ENCODE assay signal across 2 cellular contexts in genomic region chr13:49225358-49226042, GRCh38.
A peak's percentile ranks its signal among the peaks of the same experiment; 100 is the strongest.
TF ChIP-seq lines count a peak whose summit lies in the region.

No MANE protein-coding gene starts in this region.

TF ChIP-seq in IMR-90, 13 proteins besides CTCF, POLR2A, EP300 and RAD21:
- TF ChIP-seq CEBPB (IDR thresholded peaks at IDR 0.05; ENCODE audit: low read depth, low read length) (peak; percentile 85), NFE2L2 (IDR thresholded peaks at IDR 0.05; ENCODE audit: low read depth, low read length) (no peak), FOS (IDR thresholded peaks at IDR 0.05; ENCODE audit: low read depth, low read length) (no peak)

TF ChIP-seq in K562, 482 proteins besides CTCF, POLR2A, EP300 and RAD21:
- TF ChIP-seq XRCC3 (IDR thresholded peaks at IDR 0.05) (no peak), EGR1 (conservative IDR thresholded peaks at IDR 0.05) (no peak), POLR2G (IDR thresholded peaks at IDR 0.05; ENCODE audit: low read depth, low read length) (no peak), GTF3C2 (IDR thresholded peaks at IDR 0.05; ENCODE audit: borderline replicate concordance, extremely low read depth, insufficient read length) (no peak), ZNF133 (CRISPR knock-in tag; IDR thresholded peaks at IDR 0.05) (no peak), CEBPB (tag; IDR thresholded peaks at IDR 0.05) (peak; percentile 87), MED1 (CRISPR knock-in tag; IDR thresholded peaks at IDR 0.05; ENCODE audit: borderline replicate concordance) (no peak), KDM2B (CRISPR knock-in tag; IDR thresholded peaks at IDR 0.05) (no peak), PHF8 (IDR thresholded peaks at IDR 0.05; ENCODE audit: borderline replicate concordance, low read length) (no peak), EZH2 (IDR thresholded peaks at IDR 0.05; ENCODE audit: borderline replicate concordance, low read depth, low read length) (no peak), TAL1 (IDR thresholded peaks at IDR 0.05) (no peak), ETV1 (tag; conservative IDR thresholded peaks at IDR 0.05; ENCODE audit: low read depth) (no peak), ZC3H11A (IDR thresholded peaks at IDR 0.05; ENCODE audit: low read depth, low read length) (no peak), ZNF212 (CRISPR knock-in tag; IDR thresholded peaks at IDR 0.05) (no peak), CEBPG (CRISPR knock-in tag; IDR thresholded peaks at IDR 0.05) (no peak), CEBPG (tag; conservative IDR thresholded peaks at IDR 0.05 in 1 of 2, IDR thresholded peaks at IDR 0.05 in 1 of 2) (peak in 1 of 2 experiments; percentile 60; a peak in 2 of 4 replicates)
- TF ChIP-seq, protein P1, sequence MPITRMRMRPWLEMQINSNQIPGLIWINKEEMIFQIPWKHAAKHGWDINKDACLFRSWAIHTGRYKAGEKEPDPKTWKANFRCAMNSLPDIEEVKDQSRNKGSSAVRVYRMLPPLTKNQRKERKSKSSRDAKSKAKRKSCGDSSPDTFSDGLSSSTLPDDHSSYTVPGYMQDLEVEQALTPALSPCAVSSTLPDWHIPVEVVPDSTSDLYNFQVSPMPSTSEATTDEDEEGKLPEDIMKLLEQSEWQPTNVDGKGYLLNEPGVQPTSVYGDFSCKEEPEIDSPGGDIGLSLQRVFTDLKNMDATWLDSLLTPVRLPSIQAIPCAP (CRISPR knock-in tag; IDR thresholded peaks at IDR 0.05; ENCODE audit: borderline replicate concordance), result no peak
- TF ChIP-seq, protein P2, sequence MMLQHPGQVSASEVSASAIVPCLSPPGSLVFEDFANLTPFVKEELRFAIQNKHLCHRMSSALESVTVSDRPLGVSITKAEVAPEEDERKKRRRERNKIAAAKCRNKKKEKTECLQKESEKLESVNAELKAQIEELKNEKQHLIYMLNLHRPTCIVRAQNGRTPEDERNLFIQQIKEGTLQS (IDR thresholded peaks at IDR 0.05), result no peak
- TF ChIP-seq, protein P2 (CRISPR knock-in tag; conservative IDR thresholded peaks at IDR 0.05), result no peak
- TF ChIP-seq, protein P3, sequence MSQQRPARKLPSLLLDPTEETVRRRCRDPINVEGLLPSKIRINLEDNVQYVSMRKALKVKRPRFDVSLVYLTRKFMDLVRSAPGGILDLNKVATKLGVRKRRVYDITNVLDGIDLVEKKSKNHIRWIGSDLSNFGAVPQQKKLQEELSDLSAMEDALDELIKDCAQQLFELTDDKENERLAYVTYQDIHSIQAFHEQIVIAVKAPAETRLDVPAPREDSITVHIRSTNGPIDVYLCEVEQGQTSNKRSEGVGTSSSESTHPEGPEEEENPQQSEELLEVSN (IDR thresholded peaks at IDR 0.05; ENCODE audit: borderline replicate concordance in 1 of 2, extremely low read depth in 1 of 2, insufficient read depth in 1 of 2, insufficient read length in 1 of 2, low read depth in 1 of 2, low read length in 1 of 2, poor library complexity in 1 of 2, severe bottlenecking in 1 of 2), result no peak
